1 cellular context compared by ENCODE assay signal in the genomic region with DNA sequence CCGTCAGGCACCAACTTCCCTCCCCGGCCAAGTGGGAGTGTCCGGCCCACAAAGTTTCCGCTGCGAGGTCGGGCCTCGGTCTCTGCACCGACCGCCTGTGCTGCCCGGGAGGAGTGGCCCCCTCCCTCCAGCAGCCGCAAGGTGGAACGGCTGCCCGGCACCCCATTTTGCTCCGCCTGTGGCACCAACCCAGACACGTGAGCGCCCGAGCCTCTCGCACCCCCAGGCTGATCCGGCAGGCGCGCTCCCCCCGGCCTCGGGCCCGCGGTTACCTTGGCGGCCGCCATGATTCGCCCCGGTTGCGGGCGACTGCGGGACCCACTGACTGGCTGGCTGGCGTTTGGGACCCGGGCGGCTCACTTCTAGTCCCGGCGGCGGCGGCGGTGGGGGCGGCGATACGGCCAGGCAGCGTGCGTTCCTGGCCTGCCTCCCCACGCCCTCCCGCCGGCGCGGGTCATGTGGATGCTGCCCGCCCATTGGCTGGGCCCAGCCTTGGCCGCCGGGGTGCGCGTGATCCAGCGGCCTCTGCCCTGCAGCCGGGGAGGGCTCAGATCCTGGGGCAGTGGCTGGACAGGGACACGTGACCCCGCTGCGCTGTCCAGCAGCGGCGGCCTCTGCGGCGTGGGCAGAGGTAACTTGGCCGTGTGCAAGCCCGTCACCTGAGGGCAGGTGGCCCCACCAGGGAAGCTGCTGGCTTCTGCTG.
TF ChIP-seq lines count a peak whose summit lies in the region.

A gene with protein sequence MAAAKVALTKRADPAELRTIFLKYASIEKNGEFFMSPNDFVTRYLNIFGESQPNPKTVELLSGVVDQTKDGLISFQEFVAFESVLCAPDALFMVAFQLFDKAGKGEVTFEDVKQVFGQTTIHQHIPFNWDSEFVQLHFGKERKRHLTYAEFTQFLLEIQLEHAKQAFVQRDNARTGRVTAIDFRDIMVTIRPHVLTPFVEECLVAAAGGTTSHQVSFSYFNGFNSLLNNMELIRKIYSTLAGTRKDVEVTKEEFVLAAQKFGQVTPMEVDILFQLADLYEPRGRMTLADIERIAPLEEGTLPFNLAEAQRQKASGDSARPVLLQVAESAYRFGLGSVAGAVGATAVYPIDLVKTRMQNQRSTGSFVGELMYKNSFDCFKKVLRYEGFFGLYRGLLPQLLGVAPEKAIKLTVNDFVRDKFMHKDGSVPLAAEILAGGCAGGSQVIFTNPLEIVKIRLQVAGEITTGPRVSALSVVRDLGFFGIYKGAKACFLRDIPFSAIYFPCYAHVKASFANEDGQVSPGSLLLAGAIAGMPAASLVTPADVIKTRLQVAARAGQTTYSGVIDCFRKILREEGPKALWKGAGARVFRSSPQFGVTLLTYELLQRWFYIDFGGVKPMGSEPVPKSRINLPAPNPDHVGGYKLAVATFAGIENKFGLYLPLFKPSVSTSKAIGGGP (minus strand): TSS at position 429 of the 703 bp plus-strand sequence. CDS start 142 bp downstream, at position 287.

TF ChIP-seq in HepG2, 621 proteins besides CTCF, POLR2A, EP300 and RAD21 (continued from another document and continues in another):
- peak; percentile 87 for TF ChIP-seq CBFB (CRISPR knock-in tag; IDR thresholded peaks at IDR 0.05)
- no peak for TF ChIP-seq ZNF207 (IDR thresholded peaks at IDR 0.05; ENCODE audit: borderline replicate concordance)
- TF ChIP-seq ARNT2 (CRISPR knock-in tag; IDR thresholded peaks at IDR 0.05; ENCODE audit: low read depth) = peak; percentile 98
- TF ChIP-seq ZNF224 (CRISPR knock-in tag; IDR thresholded peaks at IDR 0.05) = peak; percentile 49; the same call in 1 of the 2 replicates
- TF ChIP-seq SOX13 (IDR thresholded peaks at IDR 0.05) = no peak
- peak in 1 of 2 experiments; percentile 68; a peak in 2 of 4 replicates for TF ChIP-seq SOX13 (CRISPR knock-in tag; conservative IDR thresholded peaks at IDR 0.05 in 1 of 2, IDR thresholded peaks at IDR 0.05 in 1 of 2)
- TF ChIP-seq, protein P1, sequence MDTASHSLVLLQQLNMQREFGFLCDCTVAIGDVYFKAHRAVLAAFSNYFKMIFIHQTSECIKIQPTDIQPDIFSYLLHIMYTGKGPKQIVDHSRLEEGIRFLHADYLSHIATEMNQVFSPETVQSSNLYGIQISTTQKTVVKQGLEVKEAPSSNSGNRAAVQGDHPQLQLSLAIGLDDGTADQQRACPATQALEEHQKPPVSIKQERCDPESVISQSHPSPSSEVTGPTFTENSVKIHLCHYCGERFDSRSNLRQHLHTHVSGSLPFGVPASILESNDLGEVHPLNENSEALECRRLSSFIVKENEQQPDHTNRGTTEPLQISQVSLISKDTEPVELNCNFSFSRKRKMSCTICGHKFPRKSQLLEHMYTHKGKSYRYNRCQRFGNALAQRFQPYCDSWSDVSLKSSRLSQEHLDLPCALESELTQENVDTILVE (CRISPR knock-in tag; IDR thresholded peaks at IDR 0.05) = peak; percentile 84; the same call in 1 of the 2 replicates
- TF ChIP-seq ZNF350 (CRISPR knock-in tag; IDR thresholded peaks at IDR 0.05; ENCODE audit: borderline replicate concordance, low read depth) = peak; percentile 78
- no peak for TF ChIP-seq ADNP (CRISPR knock-in tag; IDR thresholded peaks at IDR 0.05)
- TF ChIP-seq EED (CRISPR knock-in tag; IDR thresholded peaks at IDR 0.05) = peak; percentile 81; the same call in 1 of the 2 replicates
- TF ChIP-seq, protein P2, sequence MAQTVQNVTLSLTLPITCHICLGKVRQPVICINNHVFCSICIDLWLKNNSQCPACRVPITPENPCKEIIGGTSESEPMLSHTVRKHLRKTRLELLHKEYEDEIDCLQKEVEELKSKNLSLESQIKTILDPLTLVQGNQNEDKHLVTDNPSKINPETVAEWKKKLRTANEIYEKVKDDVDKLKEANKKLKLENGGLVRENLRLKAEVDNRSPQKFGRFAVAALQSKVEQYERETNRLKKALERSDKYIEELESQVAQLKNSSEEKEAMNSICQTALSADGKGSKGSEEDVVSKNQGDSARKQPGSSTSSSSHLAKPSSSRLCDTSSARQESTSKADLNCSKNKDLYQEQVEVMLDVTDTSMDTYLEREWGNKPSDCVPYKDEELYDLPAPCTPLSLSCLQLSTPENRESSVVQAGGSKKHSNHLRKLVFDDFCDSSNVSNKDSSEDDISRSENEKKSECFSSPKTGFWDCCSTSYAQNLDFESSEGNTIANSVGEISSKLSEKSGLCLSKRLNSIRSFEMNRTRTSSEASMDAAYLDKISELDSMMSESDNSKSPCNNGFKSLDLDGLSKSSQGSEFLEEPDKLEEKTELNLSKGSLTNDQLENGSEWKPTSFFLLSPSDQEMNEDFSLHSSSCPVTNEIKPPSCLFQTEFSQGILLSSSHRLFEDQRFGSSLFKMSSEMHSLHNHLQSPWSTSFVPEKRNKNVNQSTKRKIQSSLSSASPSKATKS (CRISPR knock-in tag; IDR thresholded peaks at IDR 0.05) = peak; percentile 6; the same call in 1 of the 2 replicates
- TF ChIP-seq ZZZ3 (CRISPR knock-in tag; IDR thresholded peaks at IDR 0.05; ENCODE audit: borderline replicate concordance) = peak; percentile 72; the same call in 1 of the 2 replicates
- TF ChIP-seq, protein P3, sequence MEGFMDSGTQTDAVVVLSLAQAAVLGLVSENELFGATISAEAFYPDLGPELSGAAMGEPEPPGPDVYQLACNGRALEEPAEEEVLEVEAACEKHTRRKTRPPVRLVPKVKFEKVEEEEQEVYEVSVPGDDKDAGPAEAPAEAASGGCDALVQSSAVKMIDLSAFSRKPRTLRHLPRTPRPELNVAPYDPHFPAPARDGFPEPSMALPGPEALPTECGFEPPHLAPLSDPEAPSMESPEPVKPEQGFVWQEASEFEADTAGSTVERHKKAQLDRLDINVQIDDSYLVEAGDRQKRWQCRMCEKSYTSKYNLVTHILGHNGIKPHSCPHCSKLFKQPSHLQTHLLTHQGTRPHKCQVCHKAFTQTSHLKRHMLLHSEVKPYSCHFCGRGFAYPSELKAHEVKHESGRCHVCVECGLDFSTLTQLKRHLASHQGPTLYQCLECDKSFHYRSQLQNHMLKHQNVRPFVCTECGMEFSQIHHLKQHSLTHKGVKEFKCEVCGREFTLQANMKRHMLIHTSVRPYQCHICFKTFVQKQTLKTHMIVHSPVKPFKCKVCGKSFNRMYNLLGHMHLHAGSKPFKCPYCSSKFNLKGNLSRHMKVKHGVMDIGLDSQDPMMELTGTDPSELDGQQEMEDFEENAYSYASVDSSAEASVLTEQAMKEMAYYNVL (CRISPR knock-in tag; IDR thresholded peaks at IDR 0.05; ENCODE audit: borderline replicate concordance) = peak; percentile 25; the same call in 1 of the 2 replicates
- TF ChIP-seq, protein P4, sequence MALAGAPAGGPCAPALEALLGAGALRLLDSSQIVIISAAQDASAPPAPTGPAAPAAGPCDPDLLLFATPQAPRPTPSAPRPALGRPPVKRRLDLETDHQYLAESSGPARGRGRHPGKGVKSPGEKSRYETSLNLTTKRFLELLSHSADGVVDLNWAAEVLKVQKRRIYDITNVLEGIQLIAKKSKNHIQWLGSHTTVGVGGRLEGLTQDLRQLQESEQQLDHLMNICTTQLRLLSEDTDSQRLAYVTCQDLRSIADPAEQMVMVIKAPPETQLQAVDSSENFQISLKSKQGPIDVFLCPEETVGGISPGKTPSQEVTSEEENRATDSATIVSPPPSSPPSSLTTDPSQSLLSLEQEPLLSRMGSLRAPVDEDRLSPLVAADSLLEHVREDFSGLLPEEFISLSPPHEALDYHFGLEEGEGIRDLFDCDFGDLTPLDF (CRISPR knock-in tag; IDR thresholded peaks at IDR 0.05) = no peak
- TF ChIP-seq ZNF589 (CRISPR knock-in tag; conservative IDR thresholded peaks at IDR 0.05) = no peak; the same call in 1 of the 2 replicates
- TF ChIP-seq, protein P5, sequence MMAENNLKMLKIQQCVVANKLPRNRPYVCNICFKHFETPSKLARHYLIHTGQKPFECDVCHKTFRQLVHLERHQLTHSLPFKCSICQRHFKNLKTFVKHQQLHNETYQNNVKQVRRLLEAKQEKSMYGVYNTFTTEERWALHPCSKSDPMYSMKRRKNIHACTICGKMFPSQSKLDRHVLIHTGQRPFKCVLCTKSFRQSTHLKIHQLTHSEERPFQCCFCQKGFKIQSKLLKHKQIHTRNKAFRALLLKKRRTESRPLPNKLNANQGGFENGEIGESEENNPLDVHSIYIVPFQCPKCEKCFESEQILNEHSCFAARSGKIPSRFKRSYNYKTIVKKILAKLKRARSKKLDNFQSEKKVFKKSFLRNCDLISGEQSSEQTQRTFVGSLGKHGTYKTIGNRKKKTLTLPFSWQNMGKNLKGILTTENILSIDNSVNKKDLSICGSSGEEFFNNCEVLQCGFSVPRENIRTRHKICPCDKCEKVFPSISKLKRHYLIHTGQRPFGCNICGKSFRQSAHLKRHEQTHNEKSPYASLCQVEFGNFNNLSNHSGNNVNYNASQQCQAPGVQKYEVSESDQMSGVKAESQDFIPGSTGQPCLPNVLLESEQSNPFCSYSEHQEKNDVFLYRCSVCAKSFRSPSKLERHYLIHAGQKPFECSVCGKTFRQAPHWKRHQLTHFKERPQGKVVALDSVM (CRISPR knock-in tag; IDR thresholded peaks at IDR 0.05) = peak; percentile 62
- TF ChIP-seq LCORL (IDR thresholded peaks at IDR 0.05) = no peak
- peak; percentile 87 for TF ChIP-seq LCORL (CRISPR knock-in tag; IDR thresholded peaks at IDR 0.05)
- 0 out of 2 replicates have a peak, but pooled peaks have one; percentile 42 for TF ChIP-seq RBAK (CRISPR knock-in tag; IDR thresholded peaks at IDR 0.05)
- TF ChIP-seq, protein P6, sequence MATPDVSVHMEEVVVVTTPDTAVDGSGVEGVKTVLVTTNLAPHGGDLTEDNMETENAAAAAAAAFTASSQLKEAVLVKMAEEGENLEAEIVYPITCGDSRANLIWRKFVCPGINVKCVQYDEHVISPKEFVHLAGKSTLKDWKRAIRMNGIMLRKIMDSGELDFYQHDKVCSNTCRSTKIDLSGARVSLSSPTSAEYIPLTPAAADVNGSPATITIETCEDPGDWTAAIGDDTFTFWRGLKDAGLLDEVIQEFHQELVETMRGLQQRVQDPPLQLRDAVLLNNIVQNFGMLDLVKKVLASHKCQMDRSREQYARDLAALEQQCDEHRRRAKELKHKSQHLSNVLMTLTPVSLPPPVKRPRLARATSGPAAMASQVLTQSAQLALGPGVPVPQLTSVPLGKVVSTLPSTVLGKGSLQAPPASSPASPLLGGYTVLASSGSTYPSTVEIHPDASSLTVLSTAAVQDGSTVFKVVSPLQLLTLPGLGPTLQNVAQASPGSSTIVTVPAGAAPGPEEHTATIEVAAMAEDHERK (CRISPR knock-in tag; IDR thresholded peaks at IDR 0.05; ENCODE audit: low read depth) = peak; percentile 57; the same call in 1 of the 2 replicates
- peak; percentile 60; the same call in 1 of the 2 replicates for TF ChIP-seq HNRNPUL1 (IDR thresholded peaks at IDR 0.05; ENCODE audit: low read depth, low read length)
- TF ChIP-seq, protein P7, sequence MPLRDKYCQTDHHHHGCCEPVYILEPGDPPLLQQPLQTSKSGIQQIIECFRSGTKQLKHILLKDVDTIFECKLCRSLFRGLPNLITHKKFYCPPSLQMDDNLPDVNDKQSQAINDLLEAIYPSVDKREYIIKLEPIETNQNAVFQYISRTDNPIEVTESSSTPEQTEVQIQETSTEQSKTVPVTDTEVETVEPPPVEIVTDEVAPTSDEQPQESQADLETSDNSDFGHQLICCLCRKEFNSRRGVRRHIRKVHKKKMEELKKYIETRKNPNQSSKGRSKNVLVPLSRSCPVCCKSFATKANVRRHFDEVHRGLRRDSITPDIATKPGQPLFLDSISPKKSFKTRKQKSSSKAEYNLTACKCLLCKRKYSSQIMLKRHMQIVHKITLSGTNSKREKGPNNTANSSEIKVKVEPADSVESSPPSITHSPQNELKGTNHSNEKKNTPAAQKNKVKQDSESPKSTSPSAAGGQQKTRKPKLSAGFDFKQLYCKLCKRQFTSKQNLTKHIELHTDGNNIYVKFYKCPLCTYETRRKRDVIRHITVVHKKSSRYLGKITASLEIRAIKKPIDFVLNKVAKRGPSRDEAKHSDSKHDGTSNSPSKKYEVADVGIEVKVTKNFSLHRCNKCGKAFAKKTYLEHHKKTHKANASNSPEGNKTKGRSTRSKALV (CRISPR knock-in tag; IDR thresholded peaks at IDR 0.05) = no peak
- no peak for TF ChIP-seq FLYWCH1 (CRISPR knock-in tag; IDR thresholded peaks at IDR 0.05)
- TF ChIP-seq, protein P8, sequence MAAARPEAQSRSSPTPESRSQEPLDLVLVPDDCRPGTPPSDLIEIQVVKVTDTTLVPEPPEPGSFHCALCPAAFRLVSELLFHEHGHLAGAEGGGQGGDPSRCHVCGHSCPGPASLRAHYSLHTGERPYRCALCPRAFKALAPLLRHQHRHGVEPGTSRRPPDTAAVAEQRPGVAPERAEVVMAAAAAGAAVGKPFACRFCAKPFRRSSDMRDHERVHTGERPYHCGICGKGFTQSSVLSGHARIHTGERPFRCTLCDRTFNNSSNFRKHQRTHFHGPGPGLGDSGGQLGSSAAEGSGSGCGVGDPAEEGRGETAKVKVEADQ (CRISPR knock-in tag; IDR thresholded peaks at IDR 0.05; ENCODE audit: borderline replicate concordance) = peak; percentile 62
- peak; percentile 82 for TF ChIP-seq TEAD3 (CRISPR knock-in tag; optimal IDR thresholded peaks at IDR 0.05; ENCODE audit: borderline replicate concordance)
- TF ChIP-seq SIX4 (CRISPR knock-in tag; IDR thresholded peaks at IDR 0.05) = peak; percentile 19; the same call in 1 of the 2 replicates
- TF ChIP-seq KAT2B (IDR thresholded peaks at IDR 0.05; ENCODE audit: borderline replicate concordance, low read depth, low read length) = no peak
- TF ChIP-seq IRF2 (CRISPR knock-in tag; IDR thresholded peaks at IDR 0.05) = peak; percentile 90
- TF ChIP-seq, protein P9, sequence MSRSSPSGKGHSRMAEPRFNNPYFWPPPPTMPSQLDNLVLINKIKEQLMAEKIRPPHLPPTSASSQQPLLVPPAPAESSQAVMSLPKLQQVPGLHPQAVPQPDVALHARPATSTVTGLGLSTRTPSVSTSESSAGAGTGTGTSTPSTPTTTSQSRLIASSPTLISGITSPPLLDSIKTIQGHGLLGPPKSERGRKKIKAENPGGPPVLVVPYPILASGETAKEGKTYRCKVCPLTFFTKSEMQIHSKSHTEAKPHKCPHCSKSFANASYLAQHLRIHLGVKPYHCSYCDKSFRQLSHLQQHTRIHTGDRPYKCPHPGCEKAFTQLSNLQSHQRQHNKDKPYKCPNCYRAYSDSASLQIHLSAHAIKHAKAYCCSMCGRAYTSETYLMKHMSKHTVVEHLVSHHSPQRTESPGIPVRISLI (CRISPR knock-in tag; IDR thresholded peaks at IDR 0.05; ENCODE audit: borderline replicate concordance) = peak; percentile 68; the same call in 1 of the 2 replicates
- TF ChIP-seq, protein P10, sequence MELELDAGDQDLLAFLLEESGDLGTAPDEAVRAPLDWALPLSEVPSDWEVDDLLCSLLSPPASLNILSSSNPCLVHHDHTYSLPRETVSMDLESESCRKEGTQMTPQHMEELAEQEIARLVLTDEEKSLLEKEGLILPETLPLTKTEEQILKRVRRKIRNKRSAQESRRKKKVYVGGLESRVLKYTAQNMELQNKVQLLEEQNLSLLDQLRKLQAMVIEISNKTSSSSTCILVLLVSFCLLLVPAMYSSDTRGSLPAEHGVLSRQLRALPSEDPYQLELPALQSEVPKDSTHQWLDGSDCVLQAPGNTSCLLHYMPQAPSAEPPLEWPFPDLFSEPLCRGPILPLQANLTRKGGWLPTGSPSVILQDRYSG (CRISPR knock-in tag; IDR thresholded peaks at IDR 0.05) = peak; percentile 86; the same call in 1 of the 2 replicates
- TF ChIP-seq TBL1XR1 (IDR thresholded peaks at IDR 0.05; ENCODE audit: borderline replicate concordance, low read length, partially characterized antibody) = no peak
- TF ChIP-seq RARA (CRISPR knock-in tag; IDR thresholded peaks at IDR 0.05) = peak; percentile 80
